ENCODE assay signal across 29 cellular contexts in genomic region chr6:79504372-79504771, GRCh38.
"Had no signal": no experiment of that assay in that cellular context is flagged by ENCODE, and none has a peak within 500 bp of the region (broad histone marks: within the 10 kb centered on the region; RNA-seq: fewer than 3 reads in every experiment).

No MANE protein-coding gene starts in this region.

- ATAC-seq: naive thymus-derived CD8-positive, alpha-beta T cell; natural killer cell treated with Interleukin-12 subunit alpha and Interleukin-12 subunit beta and Interleukin-15 and Interleukin-18, amount 100 ng/mL, for 72 hours; pancreas; psoas muscle; right cardiac atrium; stimulated activated memory B cell treated with anti-CD40 and anti-IgM and Interleukin-4, amounts not matched to agents 10 μg/mL and 1 μg/mL and 100 μg/mL, for 72 hours; stimulated activated naive CD8-positive, alpha-beta T cell treated with anti-CD3 and anti-CD28 coated beads, Interleukin-15, amount 100 ng/mL, for 72 hours; stimulated activated naive CD8-positive, alpha-beta T cell treated with anti-CD3 and anti-CD28 coated beads, Interleukin-15, Interleukin-2, amounts not matched to agents 100 U/mL and 50 U/mL, for 24 hours; upper lobe of right lung had no signal

- H3K27me3 ChIP-seq: pancreas, right lobe of liver, sigmoid colon, spleen, suprapubic skin, testis, tibial artery, transverse colon, upper lobe of right lung, uterus had no signal

- H3K4me2 ChIP-seq: smooth muscle cell had no signal

- DNase-seq: naive B cell; naive thymus-derived CD8-positive, alpha-beta T cell; nephron progenitor cell; occipital lobe; pancreas; psoas muscle; right cardiac atrium; right lobe of liver; sigmoid colon; spleen; stimulated activated CD4-positive, alpha-beta T cell treated with anti-CD3 and anti-CD28 coated beads, Interleukin-12 subunit alpha, Interleukin-12 subunit beta, amount 100 ng/mL, for 4 hours; stimulated activated CD4-positive, alpha-beta T cell treated with anti-CD3 and anti-CD28 coated beads, Interleukin-1b, Interleukin-23, amount 100 ng/mL, for 48 hours; stimulated activated CD4-positive, alpha-beta T cell treated with anti-CD3 and anti-CD28 coated beads, Interleukin-4, amount 100 ng/mL, for 1 hour; stimulated activated CD4-positive, alpha-beta T cell treated with anti-CD3 and anti-CD28 coated beads, Interleukin-4, amount 100 ng/mL, for 4 hours; stimulated activated CD8-positive, alpha-beta memory T cell treated with anti-CD3 and anti-CD28 coated beads, Interleukin-4, amount 100 ng/mL, for 48 hours; stimulated activated naive CD4-positive, alpha-beta T cell; stimulated activated naive CD8-positive, alpha-beta T cell treated with anti-CD3 and anti-CD28 coated beads, Interleukin-15, amount 100 ng/mL, for 72 hours; stimulated activated naive CD8-positive, alpha-beta T cell treated with anti-CD3 and anti-CD28 coated beads, Interleukin-15, Interleukin-2, amounts not matched to agents 100 U/mL and 50 U/mL, for 24 hours; substantia nigra; testis; tibial artery; transverse colon; upper lobe of right lung; uterus had no signal

- H3K27ac ChIP-seq: pancreas, psoas muscle, right lobe of liver, sigmoid colon, skin epidermis, spleen, suprapubic skin, testis, tibial artery, transverse colon, upper lobe of right lung, uterus had no signal

- H3K4me1 ChIP-seq: pancreas, psoas muscle, sigmoid colon, spleen, suprapubic skin, tibial artery, transverse colon, upper lobe of right lung, uterus had no signal

- H3K4me3 ChIP-seq: pancreas, psoas muscle, right lobe of liver, sigmoid colon, skin epidermis, smooth muscle cell, spleen, suprapubic skin, testis, tibial artery, transverse colon, upper lobe of right lung, uterus had no signal

- FAIRE-seq: pancreas had no signal

- H3K9me3 ChIP-seq: pancreas, psoas muscle, right lobe of liver, spleen, suprapubic skin, testis, tibial artery, transverse colon, upper lobe of right lung, uterus had no signal

- H3K36me3 ChIP-seq: pancreas, right lobe of liver, sigmoid colon, spleen, suprapubic skin, transverse colon, upper lobe of right lung, uterus had no signal
